10 cellular contexts compared by ENCODE assay signal in genomic region chr5:59450245-59450644, GRCh38.
DNase-seq lines count a peak whose midpoint lies in the region; ATAC-seq, FAIRE-seq and TF ChIP-seq lines count a peak whose summit lies in the region.
"Had no signal": no experiment of that assay in that cellular context is flagged by ENCODE, and none has a peak within 500 bp of the region (broad histone marks: within the 10 kb centered on the region; RNA-seq: fewer than 3 reads in every experiment).

No MANE protein-coding gene starts in this region.

- H3K36me3 Mint-ChIP-seq in glutamatergic neuron (ENCODE audit: unreplicated experiment), result no peaks in the 10 kb centered on the region
- no peaks in the 10 kb centered on the region for H3K36me3 Mint-ChIP-seq in activated T-cell treated with anti-CD3 and anti-CD28 coated beads, Interleukin-2, amount 50 U/mL, for 4 hours (ENCODE audit: insufficient read depth)

- no peak overlapping the region for H3K27ac Mint-ChIP-seq in glutamatergic neuron (ENCODE audit: unreplicated experiment)

- H3K9me3 ChIP-seq in RWPE2 (ENCODE audit: severe bottlenecking), result no peaks in the 10 kb centered on the region

- no peak for FAIRE-seq in H54 (lab: Jason Lieb, UNC)
- FAIRE-seq: astrocyte had no signal

- TF ChIP-seq POLR2A in H54 (IDR thresholded peaks at IDR 0.05; ENCODE audit: low read depth, low read length), result no peak

- H3K4me3 Mint-ChIP-seq in glutamatergic neuron (ENCODE audit: unreplicated experiment), result no peak overlapping the region
- no peak overlapping the region for H3K4me3 Mint-ChIP-seq in activated T-cell treated with anti-CD3 and anti-CD28 coated beads, Interleukin-2, amount 50 U/mL, for 4 hours

- no peaks in the 10 kb centered on the region for H3K4me1 Mint-ChIP-seq in glutamatergic neuron (ENCODE audit: low read depth, unreplicated experiment)
- H3K4me1 Mint-ChIP-seq in activated T-cell treated with anti-CD3 and anti-CD28 coated beads, Interleukin-2, amount 50 U/mL, for 4 hours (ENCODE audit: low read depth), result no peaks in the 10 kb centered on the region

- TF ChIP-seq CTCF in AG09309 (IDR thresholded peaks at IDR 0.05; ENCODE audit: control insufficient read depth, insufficient read depth, low read depth, low read length, missing control alignments) (peak; percentile 12), RWPE2 (IDR thresholded peaks at IDR 0.05; ENCODE audit: poor library complexity, severe bottlenecking) (peak; percentile 61), glutamatergic neuron (IDR thresholded peaks at IDR 0.05; ENCODE audit: partially characterized antibody, unreplicated experiment) (peak; percentile 3)

- no peaks in the 10 kb centered on the region for H3K9me3 Mint-ChIP-seq in glutamatergic neuron (ENCODE audit: unreplicated experiment)
- no peaks in the 10 kb centered on the region for H3K9me3 Mint-ChIP-seq in activated T-cell treated with anti-CD3 and anti-CD28 coated beads, Interleukin-2, amount 50 U/mL, for 4 hours

- no peak overlapping the region for H3K27ac ChIP-seq in RWPE2 (ENCODE audit: poor library complexity, severe bottlenecking)
- H3K27ac ChIP-seq: tibial nerve had no signal

- H3K4me3 ChIP-seq in AG09309 (ENCODE audit: control insufficient read depth, low read depth, low read length), result no peak overlapping the region
- H3K4me3 ChIP-seq in RWPE2 (ENCODE audit: severe bottlenecking), result no peak overlapping the region
- H3K4me3 ChIP-seq: tibial nerve had no signal

- ATAC-seq in RWPE2 (ENCODE audit: low read depth) (no peak), GM18868 (IDR thresholded peaks at IDR 0.05; ENCODE audit: unreplicated experiment) (no peak)
- no peak for ATAC-seq in activated T-cell treated with anti-CD3 and anti-CD28 coated beads, Interleukin-2, amount 50 U/mL, for 4 hours

- H3K4me1 ChIP-seq in RWPE2 (ENCODE audit: insufficient read depth, poor library complexity, severe bottlenecking), result peaks cover 5% of the 10 kb centered on the region
- H3K4me1 ChIP-seq: tibial nerve had no signal

- no peaks in the 10 kb centered on the region for H3K36me3 ChIP-seq in RWPE2 (ENCODE audit: low read depth)
- H3K36me3 ChIP-seq: tibial nerve had no signal

- no peaks in the 10 kb centered on the region for H3K27me3 ChIP-seq in RWPE2 (ENCODE audit: insufficient read depth, poor library complexity, severe bottlenecking)
- H3K27me3 ChIP-seq: tibial nerve had no signal

- DNase-seq in AG09309 (ENCODE audit: low read depth) (no peak), H54 (ENCODE audit: insufficient read length, low spot score) (peak; percentile 4), RWPE2 (ENCODE audit: low spot score) (no peak), glutamatergic neuron (no peak), NCI-H1930 (lab: John Stamatoyannopoulos, UW) (no peak)
- DNase-seq in activated effector memory CD4-positive, alpha-beta T cell treated with anti-CD3 and anti-CD28 coated beads, Interleukin-2, amount 50 U/mL, for 16 hours, result no peak
- DNase-seq in activated T-cell treated with anti-CD3 and anti-CD28 coated beads, Interleukin-2, amount 50 U/mL, for 4 hours, result no peak

- H3K27me3 Mint-ChIP-seq in glutamatergic neuron (ENCODE audit: unreplicated experiment), result no peaks in the 10 kb centered on the region
- no peaks in the 10 kb centered on the region for H3K27me3 Mint-ChIP-seq in activated T-cell treated with anti-CD3 and anti-CD28 coated beads, Interleukin-2, amount 50 U/mL, for 4 hours (ENCODE audit: low read depth)

Comparison
In these comparisons a context has a peak if more than half of its experiments do, and no peak if none do; other contexts are left out.
1. CTCF ChIP-seq: peak in every context shown above with its lines; median percentile 61 in RWPE2; 12 in AG09309; 3 in glutamatergic neuron.